In genomic region chr12:72448805-72449204, GRCh38 we compare ENCODE assay signal across 32 cellular contexts.
"Had no signal": no experiment of that assay in that cellular context is flagged by ENCODE, and none has a peak within 500 bp of the region (broad histone marks: within the 10 kb centered on the region; RNA-seq: fewer than 3 reads in every experiment).

No MANE protein-coding gene starts in this region.

- H3K9me3 ChIP-seq: adrenal gland, body of pancreas, MG63, SJCRH30, SK-N-SH had no signal

- H3K27me3 ChIP-seq: adrenal gland, body of pancreas, breast epithelium, MG63, SJCRH30 had no signal

- H3K27ac ChIP-seq: adrenal gland, breast epithelium, SJCRH30 had no signal

- DNase-seq: activated CD4-positive, alpha-beta memory T cell treated with anti-CD3 and anti-CD28 coated beads for 36 hours; activated CD4-positive, alpha-beta T cell treated with anti-CD3 and anti-CD28 coated beads for 36 hours; activated CD4-positive, alpha-beta T cell treated with anti-CD3 and anti-CD28 coated beads, Interleukin-2, amount 50 U/mL, for 1 hour; activated CD8-positive, alpha-beta memory T cell treated with anti-CD3 and anti-CD28 coated beads, Interleukin-2, amount 50 U/mL, for 4 hours; activated gamma-delta T cell treated with Interleukin-2 at 50 U/mL for 16 hours; activated naive CD4-positive, alpha-beta T cell treated with anti-CD3 and anti-CD28 coated beads for 36 hours; activated T-cell treated with anti-CD3 and anti-CD28 coated beads for 4 hours; activated T-cell treated with anti-CD3 and anti-CD28 coated beads, Interleukin-2, amount 50 U/mL, for 4 hours; adrenal gland; body of pancreas; Karpas-422; KBM-7; MG63; NCI-H1092 treated with DMSO at 0.1 percent for 48 hours; NCI-H1436; NCI-H1694; NCI-H1930; NCI-H2081 treated with DMSO at 0.1 percent for 48 hours; NCI-H2171; NCI-H226; NCI-H510A; NCI-H526; NCI-H748 treated with DMSO at 0.1 percent for 48 hours; NK-92 treated with Interleukin-12 subunit alpha and Interleukin-12 subunit beta, amount 100 ng/mL, for 24 hours; SHP77; SJCRH30; SK-N-SH had no signal

- H3K36me3 ChIP-seq: adrenal gland, breast epithelium, MG63, SJCRH30 had no signal

- H3K4me1 ChIP-seq: adrenal gland, breast epithelium, SJCRH30 had no signal

- H3K4me3 ChIP-seq: adrenal gland, body of pancreas, breast epithelium, MG63, SJCRH30 had no signal

- ATAC-seq: activated CD4-positive, alpha-beta T cell treated with anti-CD3 and anti-CD28 coated beads for 36 hours; activated CD4-positive, CD25-positive, alpha-beta regulatory T cell treated with anti-CD3 and anti-CD28 coated beads, Interleukin-2, amount 50 U/mL, for 24 hours; activated naive CD4-positive, alpha-beta T cell treated with anti-CD3 and anti-CD28 coated beads, Interleukin-2, amount 50 U/mL, for 72 hours; activated T-cell treated with anti-CD3 and anti-CD28 coated beads, Interleukin-2, amount 50 U/mL, for 4 hours; body of pancreas; Panc1; WTC11 had no signal
